ENCODE assay signal across 23 cellular contexts in genomic region chr7:152583006-152583405, GRCh38.
A peak's percentile ranks its signal among the peaks of the same experiment; 100 is the strongest.
DNase-seq lines count a peak whose midpoint lies in the region; ATAC-seq and TF ChIP-seq lines count a peak whose summit lies in the region.
"Had no signal": no experiment of that assay in that cellular context is flagged by ENCODE, and none has a peak within 500 bp of the region (broad histone marks: within the 10 kb centered on the region; RNA-seq: fewer than 3 reads in every experiment).

No MANE protein-coding gene starts in this region.

- H4K8ac ChIP-seq in trophoblast cell (ENCODE audit: low read depth, low read length), result no peak overlapping the region

- DNase-seq in NCI-H226, result peak; percentile 9
- peak; percentile 7 for DNase-seq in chondrocyte (ENCODE audit: low spot score)
- peak; percentile 59 to 72 for DNase-seq in trophoblast cell
- peak; percentile 26 for DNase-seq in sigmoid colon
- DNase-seq in activated CD8-positive, alpha-beta memory T cell treated with anti-CD3 and anti-CD28 coated beads, Interleukin-2, amount 50 U/mL, for 4 hours, result no peak
- no peak for DNase-seq in body of pancreas
- DNase-seq: 8988T; ACHN; AML-193; BE2C; CD4-positive, alpha-beta T cell; CD8-positive, alpha-beta memory T cell; DMS79; EL; GDM1; H9 had no signal

- H3K4me1 ChIP-seq in trophoblast cell (ENCODE audit: control insufficient read depth in 1 of 2, insufficient read depth in 2 of 2, low read length in 2 of 2), result no peaks in the 10 kb centered on the region
- H3K4me1 ChIP-seq in sigmoid colon, result peaks cover 0 to 7% (median 2%) of the 10 kb centered on the region in 4 donors
- no peaks in the 10 kb centered on the region for H3K4me1 ChIP-seq in body of pancreas
- H3K4me1 ChIP-seq: BE2C; BLaER1 treated with 17β-estradiol and CSF1 and Interleukin-3, amounts not matched to agents 10 nM and 100 nM had no signal

- no peaks in the 10 kb centered on the region for H3K36me3 ChIP-seq in trophoblast cell (ENCODE audit: control insufficient read depth in 1 of 2, insufficient read depth in 2 of 2, low read length in 2 of 2)
- H3K36me3 ChIP-seq in sigmoid colon, result no peaks in the 10 kb centered on the region
- no peaks in the 10 kb centered on the region for H3K36me3 ChIP-seq in body of pancreas (replicated peaks in 1 of 2; ENCODE audit: insufficient read depth in 1 of 2, low read depth in 2 of 2)
- H3K36me3 ChIP-seq: BE2C; BLaER1 treated with 17β-estradiol and CSF1 and Interleukin-3, amounts not matched to agents 10 nM and 100 nM had no signal

- no peaks in the 10 kb centered on the region for H3K79me1 ChIP-seq in trophoblast cell (ENCODE audit: low read length)

- H2BK12ac ChIP-seq in trophoblast cell (ENCODE audit: low read length), result no peak overlapping the region

- H3K4me3 ChIP-seq in trophoblast cell (ENCODE audit: low read depth, low read length) (no peak overlapping the region), sigmoid colon (no peak overlapping the region), body of pancreas (no peak overlapping the region)
- H3K4me3 ChIP-seq: A549; BLaER1 treated with 17β-estradiol and CSF1 and Interleukin-3, amounts not matched to agents 10 nM and 100 nM; GM12878; GM23338 had no signal

- peaks cover 3% of the 10 kb centered on the region for H3K9me3 Mint-ChIP-seq in chondrocyte (ENCODE audit: low read depth)
- H3K9me3 Mint-ChIP-seq: CD4-positive, alpha-beta T cell; CD8-positive, alpha-beta memory T cell had no signal

- peaks cover 2% of the 10 kb centered on the region for H3K27me3 Mint-ChIP-seq in chondrocyte (ENCODE audit: low read depth)
- H3K27me3 Mint-ChIP-seq: CD4-positive, alpha-beta T cell had no signal

- no peak overlapping the region for H3K4ac ChIP-seq in trophoblast cell (ENCODE audit: low read depth, low read length)

- no peak overlapping the region for H3K23ac ChIP-seq in trophoblast cell (ENCODE audit: low read length)

- no peak overlapping the region for H4K91ac ChIP-seq in trophoblast cell (ENCODE audit: low read depth, low read length)

- no peak overlapping the region for H3K14ac ChIP-seq in trophoblast cell (ENCODE audit: low read length)

- H2BK5ac ChIP-seq in trophoblast cell (ENCODE audit: low read depth, low read length, poor library complexity), result no peak overlapping the region

- H2BK120ac ChIP-seq in trophoblast cell (ENCODE audit: insufficient read depth, low read length, poor library complexity), result no peak overlapping the region

- intact Hi-C loops in sigmoid colon (cut with DNase I), result no loop called here
- intact Hi-C loops in body of pancreas (cut with DNase I), result no loop called here

- no peak overlapping the region for H3K4me2 ChIP-seq in trophoblast cell (ENCODE audit: low read length)
- H3K4me2 ChIP-seq: A549; BLaER1 treated with 17β-estradiol and CSF1 and Interleukin-3, amounts not matched to agents 10 nM and 100 nM; GM23338 had no signal

- ATAC-seq in HG02623 (IDR thresholded peaks at IDR 0.05; ENCODE audit: unreplicated experiment) (no peak), body of pancreas (no peak)
- ATAC-seq: A549, GM12878, GM23338, HCT116 had no signal

- no peaks in the 10 kb centered on the region for H3K9me3 ChIP-seq in trophoblast cell (ENCODE audit: insufficient read depth, low read depth, low read length)
- H3K9me3 ChIP-seq in sigmoid colon, result no peaks in the 10 kb centered on the region
- H3K9me3 ChIP-seq in body of pancreas, result no peaks in the 10 kb centered on the region
- H3K9me3 ChIP-seq: A549, BE2C had no signal

- H3K4me1 Mint-ChIP-seq in chondrocyte (ENCODE audit: low read depth), result peaks cover 9% of the 10 kb centered on the region
- H3K4me1 Mint-ChIP-seq: CD14-positive monocyte; CD8-positive, alpha-beta memory T cell; GM23338 had no signal

- no peak overlapping the region for H2AK5ac ChIP-seq in trophoblast cell (ENCODE audit: low read length)

- H3K27me3 ChIP-seq in trophoblast cell (ENCODE audit: insufficient read depth, low read length) (no peaks in the 10 kb centered on the region), sigmoid colon (no peaks in the 10 kb centered on the region), body of pancreas (no peaks in the 10 kb centered on the region)
- H3K27me3 ChIP-seq: BE2C; BLaER1 treated with 17β-estradiol and CSF1 and Interleukin-3, amounts not matched to agents 10 nM and 100 nM had no signal

- TF ChIP-seq EP300 in sigmoid colon (IDR thresholded peaks at IDR 0.05), result no peak

- H3K4me3 Mint-ChIP-seq in chondrocyte (ENCODE audit: unreplicated experiment), result no peak overlapping the region
- H3K4me3 Mint-ChIP-seq: CD14-positive monocyte; CD4-positive, alpha-beta T cell; CD8-positive, alpha-beta memory T cell; GM23338; H9 had no signal

- WGBS in trophoblast cell (ENCODE audit: extremely low coverage, insufficient coverage, insufficient read length), result no CpG with 5 or more reads among the region's 3 CpGs
- WGBS in sigmoid colon, 2 donors, result 92 to 94% methylated on average over 3 of the region's 3 CpGs
- 65 to 97% methylated on average over 3 of the region's 3 CpGs for WGBS in body of pancreas, 2 donors

- no peak for TF ChIP-seq CTCF in chondrocyte (IDR thresholded peaks at IDR 0.05)
- TF ChIP-seq CTCF in sigmoid colon (IDR thresholded peaks at IDR 0.05), result no peak
- TF ChIP-seq CTCF in body of pancreas (IDR thresholded peaks at IDR 0.05), result no peak

- no peak overlapping the region for H3K18ac ChIP-seq in trophoblast cell (ENCODE audit: low read length)

- no peaks in the 10 kb centered on the region for H3K36me3 Mint-ChIP-seq in chondrocyte (ENCODE audit: low read depth)
- H3K36me3 Mint-ChIP-seq: CD14-positive monocyte; CD8-positive, alpha-beta memory T cell had no signal

- no peak overlapping the region for H3K27ac ChIP-seq in trophoblast cell (ENCODE audit: low read depth, low read length)
- H3K27ac ChIP-seq in sigmoid colon, result no peak overlapping the region
- H3K27ac ChIP-seq in body of pancreas, result no peak overlapping the region
- H3K27ac ChIP-seq: A549; BLaER1 treated with 17β-estradiol and CSF1 and Interleukin-3, amounts not matched to agents 10 nM and 100 nM had no signal

- H3K79me2 ChIP-seq in trophoblast cell (ENCODE audit: control insufficient read depth, insufficient read depth, low read length, poor library complexity), result no peaks in the 10 kb centered on the region

- H2AFZ ChIP-seq in trophoblast cell (ENCODE audit: insufficient read depth, low read length, poor library complexity), result no peak overlapping the region
- H2AFZ ChIP-seq: GM23338 had no signal

- H4K12ac ChIP-seq in trophoblast cell (ENCODE audit: low read depth, low read length), result no peak overlapping the region

- H3K9ac ChIP-seq in trophoblast cell (ENCODE audit: low read length), result no peak overlapping the region
- H3K9ac ChIP-seq: BLaER1 treated with 17β-estradiol and CSF1 and Interleukin-3, amounts not matched to agents 10 nM and 100 nM had no signal

- TF ChIP-seq POLR2A in sigmoid colon (IDR thresholded peaks at IDR 0.05) (no peak), body of pancreas (IDR thresholded peaks at IDR 0.05) (no peak)

- H3K27ac Mint-ChIP-seq in chondrocyte (ENCODE audit: unreplicated experiment), result no peak overlapping the region
- H3K27ac Mint-ChIP-seq: CD14-positive monocyte; CD4-positive, alpha-beta T cell; GM23338; H9 had no signal

Comparison
In these comparisons a context has a peak if more than half of its experiments do, and no peak if none do; other contexts are left out.
1. DNase-seq: peak in NCI-H226 (single experiment), chondrocyte (single experiment), trophoblast cell (2 of 2) and sigmoid colon (single experiment); none in activated CD8-positive, alpha-beta memory T cell treated with anti-CD3 and anti-CD28 coated beads, Interleukin-2, amount 50 U/mL, for 4 hours (single experiment) and body of pancreas (0 of 4).